1 cellular context compared by ENCODE assay signal in the genomic region with DNA sequence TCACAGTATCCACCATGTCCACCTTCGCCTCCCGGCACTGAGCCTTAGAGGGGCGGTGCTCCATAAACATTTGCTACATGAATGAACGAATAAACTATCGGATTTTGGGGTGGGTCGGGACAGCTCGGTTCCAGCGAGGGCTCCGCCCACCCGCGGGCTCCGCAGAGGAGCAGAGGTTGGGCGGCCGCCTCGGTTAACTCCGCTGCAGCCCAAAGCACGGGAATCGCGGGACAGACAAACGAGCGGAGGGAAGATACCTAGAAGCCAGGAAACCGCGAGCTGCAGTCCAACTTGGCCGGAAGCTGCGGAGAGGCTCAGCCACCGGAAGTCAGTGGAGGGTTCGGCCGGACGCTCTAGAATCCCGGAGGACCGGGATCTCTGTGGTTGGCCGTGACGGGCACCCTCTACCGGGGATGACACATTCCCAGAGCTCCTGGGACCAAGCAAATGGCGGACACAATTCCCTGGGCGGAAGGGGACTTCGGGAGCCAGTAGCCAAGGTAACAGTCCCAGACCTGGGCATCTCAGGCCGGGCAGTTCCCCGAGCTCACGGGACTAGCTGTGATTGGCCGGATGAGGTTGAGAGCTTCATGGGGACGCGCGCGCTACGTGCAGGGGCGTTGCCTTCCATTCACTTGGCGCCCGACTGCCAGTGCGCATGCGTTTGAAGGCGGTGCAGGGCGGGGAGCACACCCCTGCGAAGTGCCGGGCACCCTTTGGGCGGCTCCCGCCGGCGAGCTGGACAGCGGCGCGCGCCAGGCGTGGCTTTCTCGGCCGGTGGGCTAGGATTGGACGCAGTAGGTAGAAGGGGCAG.
A peak's percentile ranks its signal among the peaks of the same experiment; 100 is the strongest.
TF ChIP-seq lines count a peak whose summit lies in the region.

No MANE protein-coding gene starts in this region.

TF ChIP-seq in HepG2, 621 proteins besides CTCF, POLR2A, EP300 and RAD21 (continued from another document and continues in another):
- no peak for TF ChIP-seq ZNF646 (CRISPR knock-in tag; IDR thresholded peaks at IDR 0.05)
- TF ChIP-seq RAD51 (IDR thresholded peaks at IDR 0.05; ENCODE audit: borderline replicate concordance): no peak
- peak; percentile 86 for TF ChIP-seq ASH2L (IDR thresholded peaks at IDR 0.05; ENCODE audit: insufficient read length, low read depth, low read length)
- no peak for TF ChIP-seq CEBPB (IDR thresholded peaks at IDR 0.05; ENCODE audit: borderline replicate concordance, low read depth, low read length)
- peak; percentile 85 for TF ChIP-seq PHF8 (CRISPR knock-in tag; IDR thresholded peaks at IDR 0.05)
- no peak; the same call in 1 of the 2 replicates for TF ChIP-seq AKAP8 (CRISPR knock-in tag; IDR thresholded peaks at IDR 0.05)
- TF ChIP-seq, protein P1, sequence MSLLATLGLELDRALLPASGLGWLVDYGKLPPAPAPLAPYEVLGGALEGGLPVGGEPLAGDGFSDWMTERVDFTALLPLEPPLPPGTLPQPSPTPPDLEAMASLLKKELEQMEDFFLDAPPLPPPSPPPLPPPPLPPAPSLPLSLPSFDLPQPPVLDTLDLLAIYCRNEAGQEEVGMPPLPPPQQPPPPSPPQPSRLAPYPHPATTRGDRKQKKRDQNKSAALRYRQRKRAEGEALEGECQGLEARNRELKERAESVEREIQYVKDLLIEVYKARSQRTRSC (CRISPR knock-in tag; IDR thresholded peaks at IDR 0.05; ENCODE audit: low read depth): peak; percentile 31; the same call in 1 of the 2 replicates
- TF ChIP-seq CHD4 (IDR thresholded peaks at IDR 0.05; ENCODE audit: borderline replicate concordance, low read length): no peak
- TF ChIP-seq, protein P2, sequence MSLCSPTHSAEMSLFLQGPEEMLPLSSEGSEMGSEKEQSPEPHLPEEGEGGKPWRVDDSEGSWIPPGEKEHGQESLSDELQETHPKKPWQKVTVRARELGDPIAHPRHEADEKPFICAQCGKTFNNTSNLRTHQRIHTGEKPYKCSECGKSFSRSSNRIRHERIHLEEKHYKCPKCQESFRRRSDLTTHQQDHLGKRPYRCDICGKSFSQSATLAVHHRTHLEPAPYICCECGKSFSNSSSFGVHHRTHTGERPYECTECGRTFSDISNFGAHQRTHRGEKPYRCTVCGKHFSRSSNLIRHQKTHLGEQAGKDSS (CRISPR knock-in tag; IDR thresholded peaks at IDR 0.05; ENCODE audit: borderline replicate concordance, low read depth): no peak; the same call in none of the 2 replicates
- TF ChIP-seq ZFP36 (IDR thresholded peaks at IDR 0.05; ENCODE audit: borderline replicate concordance, low read depth, low read length, partially characterized antibody): no peak
- TF ChIP-seq ZNF556 (CRISPR knock-in tag; IDR thresholded peaks at IDR 0.05; ENCODE audit: borderline replicate concordance): peak; percentile 64; the same call in 1 of the 2 replicates
- no peak for TF ChIP-seq ZSCAN31 (CRISPR knock-in tag; IDR thresholded peaks at IDR 0.05; ENCODE audit: low read depth)
- no peak for TF ChIP-seq FOXK1 (CRISPR knock-in tag; IDR thresholded peaks at IDR 0.05; ENCODE audit: borderline replicate concordance, low read depth)
- TF ChIP-seq, protein P3, sequence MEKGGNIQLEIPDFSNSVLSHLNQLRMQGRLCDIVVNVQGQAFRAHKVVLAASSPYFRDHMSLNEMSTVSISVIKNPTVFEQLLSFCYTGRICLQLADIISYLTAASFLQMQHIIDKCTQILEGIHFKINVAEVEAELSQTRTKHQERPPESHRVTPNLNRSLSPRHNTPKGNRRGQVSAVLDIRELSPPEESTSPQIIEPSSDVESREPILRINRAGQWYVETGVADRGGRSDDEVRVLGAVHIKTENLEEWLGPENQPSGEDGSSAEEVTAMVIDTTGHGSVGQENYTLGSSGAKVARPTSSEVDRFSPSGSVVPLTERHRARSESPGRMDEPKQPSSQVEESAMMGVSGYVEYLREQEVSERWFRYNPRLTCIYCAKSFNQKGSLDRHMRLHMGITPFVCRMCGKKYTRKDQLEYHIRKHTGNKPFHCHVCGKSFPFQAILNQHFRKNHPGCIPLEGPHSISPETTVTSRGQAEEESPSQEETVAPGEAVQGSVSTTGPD (CRISPR knock-in tag; IDR thresholded peaks at IDR 0.05): no peak
- TF ChIP-seq KMT2A (CRISPR knock-in tag; IDR thresholded peaks at IDR 0.05): peak; percentile 75; the same call in 1 of the 2 replicates
- TF ChIP-seq ZNF703 (CRISPR knock-in tag; IDR thresholded peaks at IDR 0.05; ENCODE audit: borderline replicate concordance): no peak
- no peak for TF ChIP-seq ZFP82 (CRISPR knock-in tag; IDR thresholded peaks at IDR 0.05; ENCODE audit: borderline replicate concordance)
- TF ChIP-seq ZNF263 (CRISPR knock-in tag; IDR thresholded peaks at IDR 0.05): peak; percentile 14; the same call in 1 of the 2 replicates
- TF ChIP-seq JUNB (CRISPR knock-in tag; IDR thresholded peaks at IDR 0.05; ENCODE audit: borderline replicate concordance): no peak
- TF ChIP-seq ZNF234 (CRISPR knock-in tag; conservative IDR thresholded peaks at IDR 0.05): no peak
- TF ChIP-seq SRY (CRISPR knock-in tag; IDR thresholded peaks at IDR 0.05): peak; percentile 69
- TF ChIP-seq TIGD3 (CRISPR knock-in tag; IDR thresholded peaks at IDR 0.05; ENCODE audit: borderline replicate concordance): no peak
- TF ChIP-seq ZNF276 (CRISPR knock-in tag; IDR thresholded peaks at IDR 0.05; ENCODE audit: low read depth): peak; percentile 48; the same call in 1 of the 2 replicates
- no peak for TF ChIP-seq ZBTB8A (CRISPR knock-in tag; IDR thresholded peaks at IDR 0.05; ENCODE audit: borderline replicate concordance, low read depth)
- TF ChIP-seq ZNF83 (CRISPR knock-in tag; IDR thresholded peaks at IDR 0.05; ENCODE audit: borderline replicate concordance): no peak
- no peak for TF ChIP-seq ZFP37 (CRISPR knock-in tag; IDR thresholded peaks at IDR 0.05; ENCODE audit: borderline replicate concordance)
- TF ChIP-seq MEF2D (CRISPR knock-in tag; IDR thresholded peaks at IDR 0.05): peak; percentile 20; the same call in 1 of the 2 replicates
- 0 out of 2 replicates have a peak, but pooled peaks have one; percentile 30 for TF ChIP-seq MAF1 (CRISPR knock-in tag; IDR thresholded peaks at IDR 0.05; ENCODE audit: borderline replicate concordance)
- TF ChIP-seq SP1 (IDR thresholded peaks at IDR 0.05): no peak; the same call in 1 of the 2 replicates
- no peak; the same call in 1 of the 2 replicates for TF ChIP-seq SP1 (CRISPR knock-in tag; IDR thresholded peaks at IDR 0.05)
- peak; percentile 79; the same call in 1 of the 2 replicates for TF ChIP-seq ZNF543 (CRISPR knock-in tag; IDR thresholded peaks at IDR 0.05)
- peak; percentile 92 for TF ChIP-seq ZNF501 (CRISPR knock-in tag; IDR thresholded peaks at IDR 0.05)
- no peak for TF ChIP-seq ZNF180 (CRISPR knock-in tag; IDR thresholded peaks at IDR 0.05; ENCODE audit: borderline replicate concordance, low read depth)
- TF ChIP-seq ATM (IDR thresholded peaks at IDR 0.05; ENCODE audit: borderline replicate concordance): no peak
- TF ChIP-seq ZNF496 (CRISPR knock-in tag; IDR thresholded peaks at IDR 0.05; ENCODE audit: insufficient replicate concordance): no peak
- TF ChIP-seq RXRB (CRISPR knock-in tag; IDR thresholded peaks at IDR 0.05; ENCODE audit: borderline replicate concordance): peak; percentile 9
- TF ChIP-seq TARDBP (CRISPR knock-in tag; IDR thresholded peaks at IDR 0.05): no peak; the same call in 1 of the 2 replicates
- TF ChIP-seq RNF2 (conservative IDR thresholded peaks at IDR 0.05; ENCODE audit: low read depth): no peak
- no peak; the same call in 1 of the 2 replicates for TF ChIP-seq ZFP1 (CRISPR knock-in tag; IDR thresholded peaks at IDR 0.05)
- TF ChIP-seq SMYD3 (CRISPR knock-in tag; IDR thresholded peaks at IDR 0.05): peak; percentile 28; the same call in 1 of the 2 replicates
- no peak for TF ChIP-seq TEAD2 (CRISPR knock-in tag; IDR thresholded peaks at IDR 0.05)
- TF ChIP-seq, protein P4, sequence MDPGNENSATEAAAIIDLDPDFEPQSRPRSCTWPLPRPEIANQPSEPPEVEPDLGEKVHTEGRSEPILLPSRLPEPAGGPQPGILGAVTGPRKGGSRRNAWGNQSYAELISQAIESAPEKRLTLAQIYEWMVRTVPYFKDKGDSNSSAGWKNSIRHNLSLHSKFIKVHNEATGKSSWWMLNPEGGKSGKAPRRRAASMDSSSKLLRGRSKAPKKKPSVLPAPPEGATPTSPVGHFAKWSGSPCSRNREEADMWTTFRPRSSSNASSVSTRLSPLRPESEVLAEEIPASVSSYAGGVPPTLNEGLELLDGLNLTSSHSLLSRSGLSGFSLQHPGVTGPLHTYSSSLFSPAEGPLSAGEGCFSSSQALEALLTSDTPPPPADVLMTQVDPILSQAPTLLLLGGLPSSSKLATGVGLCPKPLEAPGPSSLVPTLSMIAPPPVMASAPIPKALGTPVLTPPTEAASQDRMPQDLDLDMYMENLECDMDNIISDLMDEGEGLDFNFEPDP (CRISPR knock-in tag; conservative IDR thresholded peaks at IDR 0.05): no peak
- no peak for TF ChIP-seq ZMYM3 (CRISPR knock-in tag; IDR thresholded peaks at IDR 0.05)
- no peak for TF ChIP-seq SCMH1 (CRISPR knock-in tag; IDR thresholded peaks at IDR 0.05; ENCODE audit: borderline replicate concordance)
- TF ChIP-seq ARHGAP35 (CRISPR knock-in tag; IDR thresholded peaks at IDR 0.05; ENCODE audit: borderline replicate concordance): no peak
- 0 out of 2 replicates have a peak, but pooled peaks have one; percentile 38 for TF ChIP-seq ZFP36L1 (CRISPR knock-in tag; IDR thresholded peaks at IDR 0.05)
